ENCODE assay signal across 3 cellular contexts in the genomic region with DNA sequence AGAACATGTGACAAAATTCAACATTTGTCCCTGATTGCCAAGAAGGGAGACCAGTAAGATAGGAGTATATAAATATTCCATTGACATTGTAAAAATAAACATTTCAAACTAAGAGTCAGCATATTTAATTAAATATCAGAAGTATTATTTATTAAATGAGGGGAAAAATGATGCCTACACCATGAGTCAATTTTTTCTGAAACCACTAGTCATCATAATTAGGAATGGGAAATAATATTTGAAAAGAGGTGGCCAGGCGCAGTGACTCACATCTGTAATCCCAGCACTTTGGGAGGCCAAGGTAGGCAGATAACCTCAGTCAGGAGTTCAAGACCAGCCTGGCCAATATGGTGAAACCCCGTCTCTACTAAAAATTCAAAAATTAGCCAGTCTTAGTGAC.
A peak's percentile ranks its signal among the peaks of the same experiment; 100 is the strongest.
TF ChIP-seq lines count a peak whose summit lies in the region.

No MANE protein-coding gene starts in this region.

TF ChIP-seq in A549, 52 proteins besides CTCF, POLR2A, EP300 and RAD21:
- peak; percentile 53 for TF ChIP-seq MAFK (IDR thresholded peaks at IDR 0.05; ENCODE audit: partially characterized antibody)
- TF ChIP-seq, protein P1, sequence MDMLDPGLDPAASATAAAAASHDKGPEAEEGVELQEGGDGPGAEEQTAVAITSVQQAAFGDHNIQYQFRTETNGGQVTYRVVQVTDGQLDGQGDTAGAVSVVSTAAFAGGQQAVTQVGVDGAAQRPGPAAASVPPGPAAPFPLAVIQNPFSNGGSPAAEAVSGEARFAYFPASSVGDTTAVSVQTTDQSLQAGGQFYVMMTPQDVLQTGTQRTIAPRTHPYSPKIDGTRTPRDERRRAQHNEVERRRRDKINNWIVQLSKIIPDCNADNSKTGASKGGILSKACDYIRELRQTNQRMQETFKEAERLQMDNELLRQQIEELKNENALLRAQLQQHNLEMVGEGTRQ (IDR thresholded peaks at IDR 0.05): no peak

TF ChIP-seq in K562, 482 proteins besides CTCF, POLR2A, EP300 and RAD21:
- TF ChIP-seq ZNF316 (IDR thresholded peaks at IDR 0.05) (peak; percentile 75), C11orf30 (IDR thresholded peaks at IDR 0.05; ENCODE audit: low read depth) (peak; percentile 43; the same call in 1 of the 2 replicates), NR2C2 (CRISPR knock-in tag; IDR thresholded peaks at IDR 0.05) (no peak), NR2C2 (tag; IDR thresholded peaks at IDR 0.05) (no peak), DMBX1 (CRISPR knock-in tag; IDR thresholded peaks at IDR 0.05; ENCODE audit: borderline replicate concordance) (no peak)
- TF ChIP-seq, protein P2, sequence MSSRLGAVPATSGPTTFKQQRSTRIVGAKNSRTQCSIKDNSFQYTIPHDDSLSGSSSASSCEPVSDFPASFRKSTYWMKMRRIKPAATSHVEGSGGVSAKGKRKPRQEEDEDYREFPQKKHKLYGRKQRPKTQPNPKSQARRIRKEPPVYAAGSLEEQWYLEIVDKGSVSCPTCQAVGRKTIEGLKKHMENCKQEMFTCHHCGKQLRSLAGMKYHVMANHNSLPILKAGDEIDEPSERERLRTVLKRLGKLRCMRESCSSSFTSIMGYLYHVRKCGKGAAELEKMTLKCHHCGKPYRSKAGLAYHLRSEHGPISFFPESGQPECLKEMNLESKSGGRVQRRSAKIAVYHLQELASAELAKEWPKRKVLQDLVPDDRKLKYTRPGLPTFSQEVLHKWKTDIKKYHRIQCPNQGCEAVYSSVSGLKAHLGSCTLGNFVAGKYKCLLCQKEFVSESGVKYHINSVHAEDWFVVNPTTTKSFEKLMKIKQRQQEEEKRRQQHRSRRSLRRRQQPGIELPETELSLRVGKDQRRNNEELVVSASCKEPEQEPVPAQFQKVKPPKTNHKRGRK (tag; IDR thresholded peaks at IDR 0.05): no peak

TF ChIP-seq in GM23338, 12 proteins besides CTCF, POLR2A, EP300 and RAD21:
- TF ChIP-seq, protein P3, sequence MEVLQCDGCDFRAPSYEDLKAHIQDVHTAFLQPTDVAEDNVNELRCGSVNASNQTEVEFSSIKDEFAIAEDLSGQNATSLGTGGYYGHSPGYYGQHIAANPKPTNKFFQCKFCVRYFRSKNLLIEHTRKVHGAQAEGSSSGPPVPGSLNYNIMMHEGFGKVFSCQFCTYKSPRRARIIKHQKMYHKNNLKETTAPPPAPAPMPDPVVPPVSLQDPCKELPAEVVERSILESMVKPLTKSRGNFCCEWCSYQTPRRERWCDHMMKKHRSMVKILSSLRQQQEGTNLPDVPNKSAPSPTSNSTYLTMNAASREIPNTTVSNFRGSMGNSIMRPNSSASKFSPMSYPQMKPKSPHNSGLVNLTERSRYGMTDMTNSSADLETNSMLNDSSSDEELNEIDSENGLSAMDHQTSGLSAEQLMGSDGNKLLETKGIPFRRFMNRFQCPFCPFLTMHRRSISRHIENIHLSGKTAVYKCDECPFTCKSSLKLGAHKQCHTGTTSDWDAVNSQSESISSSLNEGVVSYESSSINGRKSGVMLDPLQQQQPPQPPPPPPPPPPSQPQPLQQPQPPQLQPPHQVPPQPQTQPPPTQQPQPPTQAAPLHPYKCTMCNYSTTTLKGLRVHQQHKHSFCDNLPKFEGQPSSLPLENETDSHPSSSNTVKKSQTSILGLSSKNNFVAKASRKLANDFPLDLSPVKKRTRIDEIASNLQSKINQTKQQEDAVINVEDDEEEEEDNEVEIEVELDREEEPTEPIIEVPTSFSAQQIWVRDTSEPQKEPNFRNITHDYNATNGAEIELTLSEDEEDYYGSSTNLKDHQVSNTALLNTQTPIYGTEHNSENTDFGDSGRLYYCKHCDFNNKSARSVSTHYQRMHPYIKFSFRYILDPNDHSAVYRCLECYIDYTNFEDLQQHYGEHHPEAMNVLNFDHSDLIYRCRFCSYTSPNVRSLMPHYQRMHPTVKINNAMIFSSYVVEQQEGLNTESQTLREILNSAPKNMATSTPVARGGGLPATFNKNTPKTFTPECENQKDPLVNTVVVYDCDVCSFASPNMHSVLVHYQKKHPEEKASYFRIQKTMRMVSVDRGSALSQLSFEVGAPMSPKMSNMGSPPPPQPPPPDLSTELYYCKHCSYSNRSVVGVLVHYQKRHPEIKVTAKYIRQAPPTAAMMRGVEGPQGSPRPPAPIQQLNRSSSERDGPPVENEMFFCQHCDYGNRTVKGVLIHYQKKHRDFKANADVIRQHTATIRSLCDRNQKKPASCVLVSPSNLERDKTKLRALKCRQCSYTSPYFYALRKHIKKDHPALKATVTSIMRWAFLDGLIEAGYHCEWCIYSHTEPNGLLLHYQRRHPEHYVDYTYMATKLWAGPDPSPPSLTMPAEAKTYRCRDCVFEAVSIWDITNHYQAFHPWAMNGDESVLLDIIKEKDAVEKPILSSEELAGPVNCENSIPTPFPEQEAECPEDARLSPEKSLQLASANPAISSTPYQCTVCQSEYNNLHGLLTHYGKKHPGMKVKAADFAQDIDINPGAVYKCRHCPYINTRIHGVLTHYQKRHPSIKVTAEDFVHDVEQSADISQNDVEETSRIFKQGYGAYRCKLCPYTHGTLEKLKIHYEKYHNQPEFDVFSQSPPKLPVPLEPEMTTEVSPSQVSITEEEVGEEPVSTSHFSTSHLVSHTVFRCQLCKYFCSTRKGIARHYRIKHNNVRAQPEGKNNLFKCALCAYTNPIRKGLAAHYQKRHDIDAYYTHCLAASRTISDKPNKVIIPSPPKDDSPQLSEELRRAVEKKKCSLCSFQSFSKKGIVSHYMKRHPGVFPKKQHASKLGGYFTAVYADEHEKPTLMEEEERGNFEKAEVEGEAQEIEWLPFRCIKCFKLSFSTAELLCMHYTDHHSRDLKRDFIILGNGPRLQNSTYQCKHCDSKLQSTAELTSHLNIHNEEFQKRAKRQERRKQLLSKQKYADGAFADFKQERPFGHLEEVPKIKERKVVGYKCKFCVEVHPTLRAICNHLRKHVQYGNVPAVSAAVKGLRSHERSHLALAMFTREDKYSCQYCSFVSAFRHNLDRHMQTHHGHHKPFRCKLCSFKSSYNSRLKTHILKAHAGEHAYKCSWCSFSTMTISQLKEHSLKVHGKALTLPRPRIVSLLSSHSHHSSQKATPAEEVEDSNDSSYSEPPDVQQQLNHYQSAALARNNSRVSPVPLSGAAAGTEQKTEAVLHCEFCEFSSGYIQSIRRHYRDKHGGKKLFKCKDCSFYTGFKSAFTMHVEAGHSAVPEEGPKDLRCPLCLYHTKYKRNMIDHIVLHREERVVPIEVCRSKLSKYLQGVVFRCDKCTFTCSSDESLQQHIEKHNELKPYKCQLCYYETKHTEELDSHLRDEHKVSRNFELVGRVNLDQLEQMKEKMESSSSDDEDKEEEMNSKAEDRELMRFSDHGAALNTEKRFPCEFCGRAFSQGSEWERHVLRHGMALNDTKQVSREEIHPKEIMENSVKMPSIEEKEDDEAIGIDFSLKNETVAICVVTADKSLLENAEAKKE (CRISPR knock-in tag; IDR thresholded peaks at IDR 0.05): no peak
- TF ChIP-seq POLR2AphosphoS5 (IDR thresholded peaks at IDR 0.05; ENCODE audit: low read depth) (no peak), CREB1 (CRISPR knock-in tag; IDR thresholded peaks at IDR 0.05; ENCODE audit: low read depth) (no peak), JUNB (IDR thresholded peaks at IDR 0.05; ENCODE audit: unreplicated experiment) (no peak), ZNF114 (CRISPR knock-in tag; IDR thresholded peaks at IDR 0.05) (no peak), ZNF331 (CRISPR knock-in tag; IDR thresholded peaks at IDR 0.05; ENCODE audit: low read depth) (no peak), NANOG (IDR thresholded peaks at IDR 0.05; ENCODE audit: borderline replicate concordance) (no peak), STAT1 (IDR thresholded peaks at IDR 0.05; ENCODE audit: unreplicated experiment) (no peak), EZH2 (IDR thresholded peaks at IDR 0.05; ENCODE audit: low read depth, unreplicated experiment) (no peak), EZH2phosphoT487 (IDR thresholded peaks at IDR 0.05; ENCODE audit: unreplicated experiment) (no peak)
- TF ChIP-seq, protein P4, sequence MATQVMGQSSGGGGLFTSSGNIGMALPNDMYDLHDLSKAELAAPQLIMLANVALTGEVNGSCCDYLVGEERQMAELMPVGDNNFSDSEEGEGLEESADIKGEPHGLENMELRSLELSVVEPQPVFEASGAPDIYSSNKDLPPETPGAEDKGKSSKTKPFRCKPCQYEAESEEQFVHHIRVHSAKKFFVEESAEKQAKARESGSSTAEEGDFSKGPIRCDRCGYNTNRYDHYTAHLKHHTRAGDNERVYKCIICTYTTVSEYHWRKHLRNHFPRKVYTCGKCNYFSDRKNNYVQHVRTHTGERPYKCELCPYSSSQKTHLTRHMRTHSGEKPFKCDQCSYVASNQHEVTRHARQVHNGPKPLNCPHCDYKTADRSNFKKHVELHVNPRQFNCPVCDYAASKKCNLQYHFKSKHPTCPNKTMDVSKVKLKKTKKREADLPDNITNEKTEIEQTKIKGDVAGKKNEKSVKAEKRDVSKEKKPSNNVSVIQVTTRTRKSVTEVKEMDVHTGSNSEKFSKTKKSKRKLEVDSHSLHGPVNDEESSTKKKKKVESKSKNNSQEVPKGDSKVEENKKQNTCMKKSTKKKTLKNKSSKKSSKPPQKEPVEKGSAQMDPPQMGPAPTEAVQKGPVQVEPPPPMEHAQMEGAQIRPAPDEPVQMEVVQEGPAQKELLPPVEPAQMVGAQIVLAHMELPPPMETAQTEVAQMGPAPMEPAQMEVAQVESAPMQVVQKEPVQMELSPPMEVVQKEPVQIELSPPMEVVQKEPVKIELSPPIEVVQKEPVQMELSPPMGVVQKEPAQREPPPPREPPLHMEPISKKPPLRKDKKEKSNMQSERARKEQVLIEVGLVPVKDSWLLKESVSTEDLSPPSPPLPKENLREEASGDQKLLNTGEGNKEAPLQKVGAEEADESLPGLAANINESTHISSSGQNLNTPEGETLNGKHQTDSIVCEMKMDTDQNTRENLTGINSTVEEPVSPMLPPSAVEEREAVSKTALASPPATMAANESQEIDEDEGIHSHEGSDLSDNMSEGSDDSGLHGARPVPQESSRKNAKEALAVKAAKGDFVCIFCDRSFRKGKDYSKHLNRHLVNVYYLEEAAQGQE (IDR thresholded peaks at IDR 0.05; ENCODE audit: unreplicated experiment): no peak
- TF ChIP-seq, protein P5, sequence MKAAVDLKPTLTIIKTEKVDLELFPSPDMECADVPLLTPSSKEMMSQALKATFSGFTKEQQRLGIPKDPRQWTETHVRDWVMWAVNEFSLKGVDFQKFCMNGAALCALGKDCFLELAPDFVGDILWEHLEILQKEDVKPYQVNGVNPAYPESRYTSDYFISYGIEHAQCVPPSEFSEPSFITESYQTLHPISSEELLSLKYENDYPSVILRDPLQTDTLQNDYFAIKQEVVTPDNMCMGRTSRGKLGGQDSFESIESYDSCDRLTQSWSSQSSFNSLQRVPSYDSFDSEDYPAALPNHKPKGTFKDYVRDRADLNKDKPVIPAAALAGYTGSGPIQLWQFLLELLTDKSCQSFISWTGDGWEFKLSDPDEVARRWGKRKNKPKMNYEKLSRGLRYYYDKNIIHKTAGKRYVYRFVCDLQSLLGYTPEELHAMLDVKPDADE (IDR thresholded peaks at IDR 0.05): no peak
